Comparison of ENCODE assay signal across 8 cellular contexts in genomic region chr19:10416380-10417257, GRCh38. TPM values are rescaled to one million over a fixed set of nuclear protein-coding genes. Genes with fewer than 3 reads are reported as not detected.
DNase-seq lines count a peak whose midpoint lies in the region; ATAC-seq, FAIRE-seq and TF ChIP-seq lines count a peak whose summit lies in the region.

No MANE protein-coding gene starts in this region.

- H3K14ac ChIP-seq in H9 (ENCODE audit: insufficient read depth, low read length), result peak overlapping the region; percentile 45; the same call in 1 of the 2 replicates

- H3K9ac ChIP-seq in H9 (ENCODE audit: extremely low read depth, insufficient read length, low read length), result no peak overlapping the region

- intact Hi-C loops in left cardiac atrium (cut with DNase I), result no loop called here
- intact Hi-C loops in psoas muscle (cut with DNase I), result no loop called here

- TF ChIP-seq CTCF in H9 (conservative IDR thresholded peaks at IDR 0.05), result peak; percentile 99
- peak; percentile 98 for TF ChIP-seq CTCF in NB4 (IDR thresholded peaks at IDR 0.05; ENCODE audit: low read depth, low read length)
- TF ChIP-seq CTCF in psoas muscle (IDR thresholded peaks at IDR 0.05), result peak; percentile 83

- ATAC-seq in activated naive CD8-positive, alpha-beta T cell treated with anti-CD3 and anti-CD28 coated beads, Interleukin-2, amount 50 U/mL, for 24 hours, result peak; percentile 48
- ATAC-seq in left cardiac atrium (peak; percentile 81 to 84), psoas muscle (peak; percentile 89 to 91 (median 90))

- WGBS in H9 (ENCODE audit: extremely low coverage, insufficient read length, low lambda C conversion rate), result no CpG with 5 or more reads among the region's 67 CpGs
- 3% methylated on average over 64 to 67 of the region's 67 CpGs for WGBS in psoas muscle, 3 donors

- no peak overlapping the region for H2BK12ac ChIP-seq in H9 (ENCODE audit: insufficient read length, low read depth, low read length)

- peaks cover 24% of the 10 kb centered on the region for H3K27me3 ChIP-seq in H9 (ENCODE audit: insufficient read depth, low read length)
- H3K27me3 ChIP-seq in psoas muscle (ENCODE audit: insufficient read depth in 3 of 3, low read length in 2 of 3), result peaks cover 0 to 48% (median 23%) of the 10 kb centered on the region in 3 donors

- peak; percentile 63 for DNase-seq in GF-D8 (lab: John Stamatoyannopoulos, UW)
- peak; percentile 93 for DNase-seq in H9
- peak; percentile 99 for DNase-seq in NB4 (ENCODE audit: low read depth)
- peak; percentile 93 for DNase-seq in SW480 (ENCODE audit: low spot score)
- peak; percentile 97 for DNase-seq in activated naive CD8-positive, alpha-beta T cell treated with anti-CD3 and anti-CD28 coated beads, Interleukin-2, amount 50 U/mL, for 24 hours
- DNase-seq in left cardiac atrium, result peak; percentile 88
- DNase-seq in psoas muscle, result peak; percentile 89 to 96
- peak; percentile 62 for DNase-seq in urothelium cell line (ENCODE audit: low spot score)

- no peaks in the 10 kb centered on the region for H3K36me3 Mint-ChIP-seq in H9 (ENCODE audit: insufficient read depth in 1 of 3, low read depth in 3 of 3)
- H3K36me3 Mint-ChIP-seq in activated naive CD8-positive, alpha-beta T cell treated with anti-CD3 and anti-CD28 coated beads, Interleukin-2, amount 50 U/mL, for 24 hours (ENCODE audit: low read depth), result peaks cover 6% of the 10 kb centered on the region

- no peak overlapping the region for H3K27ac ChIP-seq in H9 (ENCODE audit: insufficient read length, low read depth, low read length)
- H3K27ac ChIP-seq in psoas muscle, result peak overlapping the region; percentile 65

- H2BK120ac ChIP-seq in H9 (ENCODE audit: low read depth, low read length, poor library complexity, severe bottlenecking), result no peak overlapping the region

- H3K4me1 ChIP-seq in H9 (ENCODE audit: insufficient read depth, low read length), result peaks cover 2% of the 10 kb centered on the region; the same call in 1 of the 2 replicates
- H3K4me1 ChIP-seq in psoas muscle, result peaks cover 30% of the 10 kb centered on the region

- no peak overlapping the region for H2BK5ac ChIP-seq in H9 (ENCODE audit: insufficient read length, low read length)

- no peak overlapping the region for H2AFZ ChIP-seq in H9 (ENCODE audit: low read length)

- H3K4me1 Mint-ChIP-seq in H9, result peaks cover 28 to 38% of the 10 kb centered on the region in 2 experiments
- H3K4me1 Mint-ChIP-seq in activated naive CD8-positive, alpha-beta T cell treated with anti-CD3 and anti-CD28 coated beads, Interleukin-2, amount 50 U/mL, for 24 hours, result peaks cover 69% of the 10 kb centered on the region

- peaks cover 2 to 4% of the 10 kb centered on the region in 2 experiments; a peak in 4 of 5 replicates for H3K9me3 Mint-ChIP-seq in H9
- H3K9me3 Mint-ChIP-seq in activated naive CD8-positive, alpha-beta T cell treated with anti-CD3 and anti-CD28 coated beads, Interleukin-2, amount 50 U/mL, for 24 hours, result no peaks in the 10 kb centered on the region

- H4K5ac ChIP-seq in H9 (ENCODE audit: insufficient read length, low read depth, low read length), result no peak overlapping the region

- H3K23ac ChIP-seq in H9 (ENCODE audit: insufficient read length, low read depth, low read length), result no peak overlapping the region

- H2BK15ac ChIP-seq in H9 (ENCODE audit: low read depth, low read length), result no peak overlapping the region

- peaks cover 19% of the 10 kb centered on the region for H3K23me2 ChIP-seq in H9 (ENCODE audit: insufficient read length, low read depth, low read length, poor library complexity, severe bottlenecking)

- no peak overlapping the region for H4K8ac ChIP-seq in H9 (replicated peaks; ENCODE audit: insufficient read length, low read depth, low read length)

- peaks cover 81% of the 10 kb centered on the region for H3K27me3 Mint-ChIP-seq in H9 (ENCODE audit: low read depth)
- peaks cover 33% of the 10 kb centered on the region for H3K27me3 Mint-ChIP-seq in activated naive CD8-positive, alpha-beta T cell treated with anti-CD3 and anti-CD28 coated beads, Interleukin-2, amount 50 U/mL, for 24 hours

- peak overlapping the region in 1 of 3 experiments; percentile 95; a peak in 2 of 7 replicates for H3K27ac Mint-ChIP-seq in H9
- peak overlapping the region; percentile 87 for H3K27ac Mint-ChIP-seq in activated naive CD8-positive, alpha-beta T cell treated with anti-CD3 and anti-CD28 coated beads, Interleukin-2, amount 50 U/mL, for 24 hours

- no peaks in the 10 kb centered on the region for H3K9me3 ChIP-seq in H9 (ENCODE audit: control insufficient read depth, low read depth, low read length)
- no peaks in the 10 kb centered on the region for H3K9me3 ChIP-seq in psoas muscle

- H2BK20ac ChIP-seq in H9 (ENCODE audit: low read depth, low read length, poor library complexity, severe bottlenecking), result no peak overlapping the region

- no peak for TF ChIP-seq POLR2A in NB4 (IDR thresholded peaks at IDR 0.05; ENCODE audit: extremely low read depth, insufficient read length)

- no peak overlapping the region for H3T11ph ChIP-seq in H9 (ENCODE audit: low read length)

- no peak for FAIRE-seq in urothelium cell line (lab: Jason Lieb, UNC)

- peak overlapping the region; percentile 84 for H3K18ac ChIP-seq in H9 (ENCODE audit: insufficient read length, low read depth, low read length)

- H3K79me1 ChIP-seq in H9 (ENCODE audit: insufficient read depth, low read depth, low read length, poor library complexity, severe bottlenecking), result no peaks in the 10 kb centered on the region

- no peaks in the 10 kb centered on the region for H3K36me3 ChIP-seq in psoas muscle (ENCODE audit: insufficient read depth in 1 of 2, low read depth in 1 of 2)

- H3K4me2 ChIP-seq in H9 (ENCODE audit: insufficient read depth, insufficient read length, low read length), result peak overlapping the region; percentile 76

- H4K91ac ChIP-seq in H9 (ENCODE audit: insufficient read length, low read depth, low read length), result no peak overlapping the region

- no peak overlapping the region for H3K4ac ChIP-seq in H9 (ENCODE audit: low read depth, low read length)

- no peaks in the 10 kb centered on the region for H3K79me2 ChIP-seq in H9 (ENCODE audit: insufficient read depth, low read length)

- H3K4me3 ChIP-seq in NB4 (ENCODE audit: low read depth, low read length) (peak overlapping the region; percentile 66), psoas muscle (peak overlapping the region; percentile 77)

- H2AK5ac ChIP-seq in H9 (ENCODE audit: insufficient read length, low read length), result no peak overlapping the region

- H3K4me3 Mint-ChIP-seq in H9, result peak overlapping the region; percentile 65 to 82
- H3K4me3 Mint-ChIP-seq in activated naive CD8-positive, alpha-beta T cell treated with anti-CD3 and anti-CD28 coated beads, Interleukin-2, amount 50 U/mL, for 24 hours, result peak overlapping the region; percentile 72

- no peak overlapping the region for H3K56ac ChIP-seq in H9 (ENCODE audit: insufficient read length, low read depth, low read length)

- no peaks in the 10 kb centered on the region for H4K20me1 ChIP-seq in H9 (ENCODE audit: control insufficient read depth, insufficient read depth, insufficient read length)

RNA-seq across cellular contexts. Expression of gene PDE4A, which starts 3.7 kb away (rescaled TPM):
- total RNA-seq in H9 (2021) (8.5 and 8.9 TPM in 2 replicates), left cardiac atrium (10 to 100 TPM; 13.5 to 13.7 TPM), psoas muscle (10 to 100 TPM in 3 of 4 donors, 1 to 10 TPM in 1; 7.9 to 29.0 (median 16.8) TPM)
- polyA plus RNA-seq in psoas muscle, result 10 to 100 TPM in 2 of 3 donors, 1 to 10 TPM in 1; 4.1 to 15.1 (median 11.5) TPM

RNA-seq across cellular contexts. Expression of gene CDC37, which starts 13.3 kb away (rescaled TPM):
- total RNA-seq in H9 (2021) (155 and 164 TPM in 2 replicates), left cardiac atrium (100 to 1,000 TPM; 130 to 156 TPM), psoas muscle (100 to 1,000 TPM; 165 to 182 (median 171) TPM)
- polyA plus RNA-seq in psoas muscle, result 100 to 1,000 TPM; 208 to 268 (median 234) TPM

RNA-seq across cellular contexts. Expression of gene TYK2, which starts 36.2 kb away (rescaled TPM):
- 50.1 and 61.4 TPM in 2 replicates for total RNA-seq in H9 (2021)
- 10 to 100 TPM; 57.3 to 59.3 TPM for total RNA-seq in left cardiac atrium
- 10 to 100 TPM; 37.1 to 57.6 (median 40.4) TPM for total RNA-seq in psoas muscle
- polyA plus RNA-seq in psoas muscle, result 10 to 100 TPM; 40.7 to 58.8 (median 41.7) TPM
